Comparison of ENCODE assay signal across 9 cellular contexts in the genomic region with DNA sequence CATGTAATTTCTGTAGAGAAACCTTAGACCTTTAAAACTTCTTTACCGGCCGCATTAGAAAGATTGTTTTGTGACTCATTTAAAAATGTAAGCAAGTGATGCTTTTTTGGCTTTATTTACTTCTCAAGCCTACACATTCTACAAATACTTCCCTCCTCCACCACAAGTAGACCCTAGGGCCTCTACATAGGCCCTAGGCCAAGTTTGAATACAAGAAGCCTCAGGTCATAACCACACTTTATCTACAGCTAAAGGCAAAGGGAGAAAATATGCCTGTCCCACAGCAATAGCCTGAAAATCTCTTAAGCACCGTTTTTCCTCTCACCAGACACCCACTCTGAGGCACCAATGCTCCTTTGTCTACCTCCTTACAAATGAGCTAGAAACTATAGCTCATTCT. TPM values are rescaled to one million over a fixed set of nuclear protein-coding genes. Genes with fewer than 3 reads are reported as not detected.
A peak's percentile ranks its signal among the peaks of the same experiment; 100 is the strongest.
DNase-seq lines count a peak whose midpoint lies in the region; ATAC-seq and TF ChIP-seq lines count a peak whose summit lies in the region.
"Had no signal": no experiment of that assay in that cellular context is flagged by ENCODE, and none has a peak within 500 bp of the region (broad histone marks: within the 10 kb centered on the region; RNA-seq: fewer than 3 reads in every experiment).

No MANE protein-coding gene starts in this region.

- peaks cover 5% of the 10 kb centered on the region for H4K20me1 ChIP-seq in neural progenitor cell (ENCODE audit: low read depth)

- H3K9me3 Mint-ChIP-seq in neural progenitor cell, result no peaks in the 10 kb centered on the region
- no peaks in the 10 kb centered on the region for H3K9me3 Mint-ChIP-seq in endothelial cell (ENCODE audit: unreplicated experiment)

- peaks cover 2% of the 10 kb centered on the region for H3K27me3 Mint-ChIP-seq in neural progenitor cell (ENCODE audit: insufficient read depth, low read depth)
- H3K27me3 Mint-ChIP-seq in endothelial cell (ENCODE audit: unreplicated experiment), result no peaks in the 10 kb centered on the region

- H3K36me3 Mint-ChIP-seq in neural progenitor cell (peaks cover 22% of the 10 kb centered on the region), endothelial cell (ENCODE audit: low read depth, unreplicated experiment) (peaks cover 14% of the 10 kb centered on the region)

- H3K79me2 ChIP-seq in neural progenitor cell (ENCODE audit: low read depth), result no peaks in the 10 kb centered on the region

- intact Hi-C loops in esophagus squamous epithelium (cut with DNase I), result no loop called here

- ATAC-seq in HG02798 (IDR thresholded peaks at IDR 0.05; ENCODE audit: poor library complexity, unreplicated experiment), result no peak

- H3K9ac ChIP-seq in neural progenitor cell, result no peak overlapping the region

- H3K27ac Mint-ChIP-seq in neural progenitor cell (peak overlapping the region; percentile 1), endothelial cell (ENCODE audit: unreplicated experiment) (no peak overlapping the region)

- H3K4me1 Mint-ChIP-seq in neural progenitor cell (peaks cover 37% of the 10 kb centered on the region), endothelial cell (ENCODE audit: unreplicated experiment) (no peaks in the 10 kb centered on the region)

- H2AFZ ChIP-seq in neural progenitor cell (replicated peaks), result no peak overlapping the region

- H3F3A ChIP-seq in neural progenitor cell (ENCODE audit: low read depth), result peaks cover 76% of the 10 kb centered on the region

- H3K9me3 ChIP-seq in esophagus squamous epithelium, result no peaks in the 10 kb centered on the region
- no peaks in the 10 kb centered on the region for H3K9me3 ChIP-seq in neural progenitor cell (ENCODE audit: low read depth)

- DNase-seq in AG08396 (ENCODE audit: low spot score) (peak; percentile 60), LHCN-M2 (ENCODE audit: low read depth) (peak; percentile 74), esophagus squamous epithelium (lab: John Stamatoyannopoulos, UW) (no peak), neural progenitor cell (ENCODE audit: low spot score) (no peak), NCI-H1092 treated with DMSO at 0.1 percent for 48 hours (lab: John Stamatoyannopoulos, UW) (no peak), endothelial cell (ENCODE audit: low spot score) (no peak)
- DNase-seq in stimulated activated CD4-positive, alpha-beta T cell treated with anti-CD3 and anti-CD28 coated beads, Interleukin-4, amount 100 ng/mL, for 1 hour, result no peak
- DNase-seq: NCI-H1105 treated with DMSO at 0.1 percent for 48 hours had no signal

- TF ChIP-seq CTCF in esophagus squamous epithelium (IDR thresholded peaks at IDR 0.05) (no peak), neural progenitor cell (IDR thresholded peaks at IDR 0.05) (no peak), endothelial cell (IDR thresholded peaks at IDR 0.05; ENCODE audit: unreplicated experiment) (no peak)

- 47 to 54% methylated on average over 3 of the region's 3 CpGs for WGBS in esophagus squamous epithelium, 2 donors

- no peak overlapping the region for H3K4me2 ChIP-seq in neural progenitor cell

- peaks cover 0 to 49% (median 7%) of the 10 kb centered on the region in 3 donors for H3K4me1 ChIP-seq in esophagus squamous epithelium
- H3K4me1 ChIP-seq in neural progenitor cell, result no peaks in the 10 kb centered on the region

- peak overlapping the region; percentile 32 to 62 (median 53) for H3K27ac ChIP-seq in esophagus squamous epithelium
- no peak overlapping the region for H3K27ac ChIP-seq in neural progenitor cell

- TF ChIP-seq POLR2A in esophagus squamous epithelium (IDR thresholded peaks at IDR 0.05), result no peak

- peaks cover 0 to 92% (median 3%) of the 10 kb centered on the region in 3 donors for H3K36me3 ChIP-seq in esophagus squamous epithelium
- H3K36me3 ChIP-seq in neural progenitor cell, result peaks cover 26% of the 10 kb centered on the region

- no peak overlapping the region for H3K4me3 ChIP-seq in esophagus squamous epithelium
- no peak overlapping the region for H3K4me3 ChIP-seq in neural progenitor cell

- no peak overlapping the region for H3K4me3 Mint-ChIP-seq in neural progenitor cell
- H3K4me3 Mint-ChIP-seq in endothelial cell (ENCODE audit: unreplicated experiment), result no peak overlapping the region

- no peaks in the 10 kb centered on the region for H3K27me3 ChIP-seq in esophagus squamous epithelium
- H3K27me3 ChIP-seq in neural progenitor cell, result no peaks in the 10 kb centered on the region

RNA-seq across cellular contexts. Expression of a gene that starts 53.9 kb away (rescaled TPM):
- total RNA-seq in LHCN-M2 (2014; rRNA removed) (249 and 268 TPM in 2 replicates), esophagus squamous epithelium (100 to 1,000 TPM; 223 to 388 (median 301) TPM), neural progenitor cell (ENCODE audit: low replicate concordance) (271 and 335 TPM in 2 replicates), endothelial cell (ENCODE audit: unreplicated experiment) (242 TPM)
- 104 TPM for polyA plus RNA-seq in LHCN-M2 (2012)

Comparison
In these comparisons a context has a peak if more than half of its experiments do, and no peak if none do; other contexts are left out.
1. DNase-seq: peak in AG08396 (single experiment) and LHCN-M2 (single experiment); none in esophagus squamous epithelium (single experiment), neural progenitor cell (single experiment), NCI-H1092 treated with DMSO at 0.1 percent for 48 hours (single experiment), endothelial cell (single experiment) and stimulated activated CD4-positive, alpha-beta T cell treated with anti-CD3 and anti-CD28 coated beads, Interleukin-4, amount 100 ng/mL, for 1 hour (single experiment).